ENCODE assay signal across 8 cellular contexts in genomic region chr7:135335628-135336139, GRCh38.
DNase-seq lines count a peak whose midpoint lies in the region; ATAC-seq and TF ChIP-seq lines count a peak whose summit lies in the region.

No MANE protein-coding gene starts in this region.

- DNase-seq in ELR (ENCODE audit: low read depth): peak; percentile 67
- peak; percentile 59 to 68 for DNase-seq in NCI-H1930 (lab: John Stamatoyannopoulos, UW)
- peak; percentile 98 for DNase-seq in WERI-Rb-1
- no peak for DNase-seq in omental fat pad (ENCODE audit: low spot score)
- DNase-seq in sigmoid colon: no peak

- H3K36me3 ChIP-seq in WERI-Rb-1: no peaks in the 10 kb centered on the region
- H3K36me3 ChIP-seq in sigmoid colon: no peaks in the 10 kb centered on the region

- peak; percentile 61 for ATAC-seq in HG02610 (IDR thresholded peaks at IDR 0.05; ENCODE audit: unreplicated experiment)
- ATAC-seq in esophagus mucosa: peak; percentile 93
- ATAC-seq in omental fat pad (ENCODE audit: low FRiP score): peak; percentile 67
- ATAC-seq in HG03520 (IDR thresholded peaks at IDR 0.05; ENCODE audit: unreplicated experiment): no peak

- no peak for TF ChIP-seq POLR2A in sigmoid colon (IDR thresholded peaks at IDR 0.05)

- H3K9me3 ChIP-seq in WERI-Rb-1 (ENCODE audit: severe bottlenecking) (no peaks in the 10 kb centered on the region), sigmoid colon (no peaks in the 10 kb centered on the region)

- 21 to 23% methylated on average over 9 of the region's 9 CpGs for WGBS in sigmoid colon, 2 donors

- TF ChIP-seq CTCF in WERI-Rb-1 (IDR thresholded peaks at IDR 0.05; ENCODE audit: low read depth, low read length) (peak; percentile 89), omental fat pad (IDR thresholded peaks at IDR 0.05) (no peak), sigmoid colon (IDR thresholded peaks at IDR 0.05) (peak in 1 of 4 experiments; percentile 21)

- intact Hi-C loops in sigmoid colon (cut with DNase I): no loop called here

- H3K4me1 ChIP-seq in sigmoid colon: no peaks in the 10 kb centered on the region

- no peak overlapping the region for H3K4me3 ChIP-seq in WERI-Rb-1 (ENCODE audit: low read depth, low read length)
- H3K4me3 ChIP-seq in sigmoid colon: no peak overlapping the region

- H3K27ac ChIP-seq in WERI-Rb-1: no peak overlapping the region
- H3K27ac ChIP-seq in sigmoid colon: no peak overlapping the region

- H3K27me3 ChIP-seq in WERI-Rb-1 (ENCODE audit: insufficient read depth, low read depth, severe bottlenecking) (no peaks in the 10 kb centered on the region), sigmoid colon (no peaks in the 10 kb centered on the region)

- TF ChIP-seq EP300 in sigmoid colon (IDR thresholded peaks at IDR 0.05): no peak

Comparison
In these comparisons a context has a peak if more than half of its experiments do, and no peak if none do; other contexts are left out.
1. DNase-seq: peak in ELR (single experiment), NCI-H1930 (2 of 2) and WERI-Rb-1 (single experiment); none in omental fat pad (single experiment) and sigmoid colon (single experiment).